16 cellular contexts compared by ENCODE assay signal in genomic region chr5:39149966-39150365, GRCh38.
DNase-seq lines count a peak whose midpoint lies in the region; ATAC-seq and TF ChIP-seq lines count a peak whose summit lies in the region.
"Had no signal": no experiment of that assay in that cellular context is flagged by ENCODE, and none has a peak within 500 bp of the region (broad histone marks: within the 10 kb centered on the region; RNA-seq: fewer than 3 reads in every experiment).

No MANE protein-coding gene starts in this region.

- no peaks in the 10 kb centered on the region for H3K9me3 Mint-ChIP-seq in CD14-positive monocyte
- H3K9me3 Mint-ChIP-seq in CD8-positive, alpha-beta memory T cell: no peaks in the 10 kb centered on the region
- H3K9me3 Mint-ChIP-seq in activated CD8-positive, alpha-beta T cell treated with anti-CD3 and anti-CD28 coated beads for 36 hours: no peaks in the 10 kb centered on the region
- H3K9me3 Mint-ChIP-seq in immature natural killer cell: no peaks in the 10 kb centered on the region

- ATAC-seq in activated CD8-positive, alpha-beta T cell treated with anti-CD3 and anti-CD28 coated beads for 36 hours: no peak
- ATAC-seq in HG02642 (IDR thresholded peaks at IDR 0.05; ENCODE audit: poor library complexity, unreplicated experiment) (no peak), HG02759 (IDR thresholded peaks at IDR 0.05; ENCODE audit: unreplicated experiment) (no peak), omental fat pad (ENCODE audit: low FRiP score) (no peak)
- ATAC-seq: gastrocnemius medialis, left ventricle myocardium superior had no signal

- H3K27ac ChIP-seq in CD8-positive, alpha-beta memory T cell (ENCODE audit: low read depth, low read length): no peak overlapping the region
- H3K27ac ChIP-seq: BLaER1, gastrocnemius medialis, WERI-Rb-1 had no signal

- no peaks in the 10 kb centered on the region for H3K27me3 ChIP-seq in CD8-positive, alpha-beta memory T cell (ENCODE audit: insufficient read depth, low read length, poor library complexity, severe bottlenecking)
- H3K27me3 ChIP-seq: BLaER1, gastrocnemius medialis had no signal

- H3K36me3 ChIP-seq in CD8-positive, alpha-beta memory T cell (ENCODE audit: insufficient read depth, low read length): peaks cover 30% of the 10 kb centered on the region
- H3K36me3 ChIP-seq: BLaER1, gastrocnemius medialis, WERI-Rb-1 had no signal

- H3K9me3 ChIP-seq in CD8-positive, alpha-beta memory T cell (ENCODE audit: low read length): no peaks in the 10 kb centered on the region
- H3K9me3 ChIP-seq: BLaER1, gastrocnemius medialis had no signal

- no peak for TF ChIP-seq CTCF in CD14-positive monocyte (IDR thresholded peaks at IDR 0.05)
- no peak for TF ChIP-seq CTCF in activated CD8-positive, alpha-beta T cell treated with anti-CD3 and anti-CD28 coated beads for 36 hours (IDR thresholded peaks at IDR 0.05)
- TF ChIP-seq CTCF in omental fat pad (IDR thresholded peaks at IDR 0.05): no peak

- H3K36me3 Mint-ChIP-seq in CD14-positive monocyte: peaks cover 58 to 82% of the 10 kb centered on the region in 2 donors
- peaks cover 13 to 72% (median 31%) of the 10 kb centered on the region in 3 donors for H3K36me3 Mint-ChIP-seq in CD8-positive, alpha-beta memory T cell
- H3K36me3 Mint-ChIP-seq in activated CD8-positive, alpha-beta T cell treated with anti-CD3 and anti-CD28 coated beads for 36 hours (ENCODE audit: low read depth): peaks cover 43% of the 10 kb centered on the region
- peaks cover 25 to 31% (median 28%) of the 10 kb centered on the region in 3 donors for H3K36me3 Mint-ChIP-seq in immature natural killer cell

- H3K27me3 Mint-ChIP-seq in CD14-positive monocyte (ENCODE audit: low read depth in 3 of 3) (peaks cover 0 to 3% (median 2%) of the 10 kb centered on the region in 3 donors), immature natural killer cell (ENCODE audit: low read depth in 3 of 3) (peaks cover 0 to 2% (median 2%) of the 10 kb centered on the region in 3 donors)
- H3K27me3 Mint-ChIP-seq in CD8-positive, alpha-beta memory T cell: no peaks in the 10 kb centered on the region
- no peaks in the 10 kb centered on the region for H3K27me3 Mint-ChIP-seq in activated CD8-positive, alpha-beta T cell treated with anti-CD3 and anti-CD28 coated beads for 36 hours

- POLR2A ChIA-PET in CD8-positive, alpha-beta memory T cell (lab: Charles Lee): no interaction called here
- POLR2A ChIA-PET in activated CD8-positive, alpha-beta T cell treated with anti-CD3 and anti-CD28 coated beads for 36 hours (lab: Charles Lee): interaction anchor here (0.7 to 3.5 kb wide), 3 partner anchors 9 to 143 kb away, joined by 3 to 15 read pairs (median 4); no protein-coding TSS in a partner anchor

- H3K4me3 Mint-ChIP-seq in CD14-positive monocyte: no peak overlapping the region
- H3K4me3 Mint-ChIP-seq in CD8-positive, alpha-beta memory T cell: peak overlapping the region in 2 of 7 donors; percentile 3 to 7
- H3K4me3 Mint-ChIP-seq in activated CD8-positive, alpha-beta T cell treated with anti-CD3 and anti-CD28 coated beads for 36 hours: no peak overlapping the region
- H3K4me3 Mint-ChIP-seq in immature natural killer cell: no peak overlapping the region

- no peak overlapping the region for H3K4me3 ChIP-seq in CD8-positive, alpha-beta memory T cell (ENCODE audit: low read length)
- H3K4me3 ChIP-seq: BLaER1, gastrocnemius medialis had no signal

- H3K27ac Mint-ChIP-seq in CD14-positive monocyte (peak overlapping the region; percentile 31 to 83 (median 81)), immature natural killer cell (peak overlapping the region; percentile 70 to 92 (median 85))
- H3K27ac Mint-ChIP-seq in CD8-positive, alpha-beta memory T cell: peak overlapping the region; percentile 76 to 94 (median 83)
- H3K27ac Mint-ChIP-seq in activated CD8-positive, alpha-beta T cell treated with anti-CD3 and anti-CD28 coated beads for 36 hours: peak overlapping the region; percentile 90

- CTCF ChIA-PET in CD8-positive, alpha-beta memory T cell (lab: Charles Lee): interaction anchor here (1.1 to 5.7 kb wide), 3 partner anchors 10 to 133 kb away, joined by 5 to 37 read pairs (median 6); no protein-coding TSS in a partner anchor
- CTCF ChIA-PET in activated CD8-positive, alpha-beta T cell treated with anti-CD3 and anti-CD28 coated beads for 36 hours (lab: Charles Lee): interaction anchor here (0.8 to 3.9 kb wide), 8 partner anchors 10 to 68 kb away, joined by 3 to 31 read pairs (median 4); no protein-coding TSS in a partner anchor

- DNase-seq in CD14-positive monocyte (ENCODE audit: low spot score): no peak
- DNase-seq in CD8-positive, alpha-beta memory T cell: no peak
- no peak for DNase-seq in activated CD8-positive, alpha-beta T cell treated with anti-CD3 and anti-CD28 coated beads for 36 hours
- DNase-seq in immature natural killer cell: no peak
- no peak for DNase-seq in omental fat pad (ENCODE audit: low spot score)
- DNase-seq: activated CD8-positive, alpha-beta memory T cell treated with anti-CD3 and anti-CD28 coated beads, Interleukin-2, amount 50 U/mL, for 48 hours; gastrocnemius medialis; left ventricle myocardium superior; NCI-H69; posterior cingulate gyrus; small intestine; stimulated activated CD4-positive, alpha-beta T cell treated with anti-CD3 and anti-CD28 coated beads, Interleukin-4, amount 100 ng/mL, for 4 hours; WERI-Rb-1 had no signal

- peaks cover 54% of the 10 kb centered on the region for H3K4me1 Mint-ChIP-seq in CD14-positive monocyte
- H3K4me1 Mint-ChIP-seq in CD8-positive, alpha-beta memory T cell: peaks cover 67 to 89% (median 84%) of the 10 kb centered on the region in 3 donors
- peaks cover 68% of the 10 kb centered on the region for H3K4me1 Mint-ChIP-seq in activated CD8-positive, alpha-beta T cell treated with anti-CD3 and anti-CD28 coated beads for 36 hours (ENCODE audit: low read depth)
- peaks cover 31 to 55% of the 10 kb centered on the region in 2 donors for H3K4me1 Mint-ChIP-seq in immature natural killer cell

- peaks cover 64% of the 10 kb centered on the region for H3K4me1 ChIP-seq in CD8-positive, alpha-beta memory T cell (ENCODE audit: insufficient read depth, low read length)
- H3K4me1 ChIP-seq: BLaER1 had no signal

- intact Hi-C loops in CD14-positive monocyte (cut with micrococcal nuclease): loop anchor here (5.0 to 10.0 kb wide), 3 partner anchors 55 to 135 kb away; no protein-coding TSS in a partner anchor
- intact Hi-C loops in activated CD8-positive, alpha-beta T cell treated with anti-CD3 and anti-CD28 coated beads for 36 hours (cut with micrococcal nuclease): loop anchor here (1.0 to 2.0 kb wide), 2 partner anchors 43 to 133 kb away; no protein-coding TSS in a partner anchor
